Comparison of ENCODE assay signal across 8 cellular contexts in genomic region chr11:69643646-69644045, GRCh38.
DNase-seq lines count a peak whose midpoint lies in the region; ATAC-seq and TF ChIP-seq lines count a peak whose summit lies in the region.

No MANE protein-coding gene starts in this region.

- no peaks in the 10 kb centered on the region for H3K36me3 Mint-ChIP-seq in activated naive CD4-positive, alpha-beta T cell treated with anti-CD3 and anti-CD28 coated beads, Interleukin-2, amount 50 U/mL, for 24 hours

- H3K4me1 Mint-ChIP-seq in activated naive CD4-positive, alpha-beta T cell treated with anti-CD3 and anti-CD28 coated beads, Interleukin-2, amount 50 U/mL, for 24 hours: peaks cover 20% of the 10 kb centered on the region

- H3K36me3 ChIP-seq in adipocyte (ENCODE audit: control insufficient read depth, insufficient read depth, low read length, severe bottlenecking): peaks cover 39% of the 10 kb centered on the region
- peaks cover 0 to 35% (median 19%) of the 10 kb centered on the region in 3 donors for H3K36me3 ChIP-seq in tibial artery

- H3K27me3 ChIP-seq in adipocyte (replicated peaks; ENCODE audit: control insufficient read depth, insufficient read depth, low read length) (no peaks in the 10 kb centered on the region), tibial artery (no peaks in the 10 kb centered on the region)

- no peak for DNase-seq in activated naive CD4-positive, alpha-beta T cell treated with Interleukin-2 at 50 U/mL for 16 hours
- peak; percentile 25 for DNase-seq in adipocyte (ENCODE audit: low read depth)
- DNase-seq in kidney tubule cell (ENCODE audit: low spot score): peak; percentile 28
- DNase-seq in tibial artery: no peak
- no peak for DNase-seq in stimulated activated naive CD4-positive, alpha-beta T cell treated with Interleukin-2 at 50 U/mL for 16 hours (lab: John Stamatoyannopoulos, UW)

- ATAC-seq in GM18867 (IDR thresholded peaks at IDR 0.05; ENCODE audit: unreplicated experiment): no peak
- ATAC-seq in HG03354 (IDR thresholded peaks at IDR 0.05; ENCODE audit: poor library complexity, severe bottlenecking, unreplicated experiment): no peak

- peak overlapping the region; percentile 74 for H3K4me3 Mint-ChIP-seq in activated naive CD4-positive, alpha-beta T cell treated with anti-CD3 and anti-CD28 coated beads, Interleukin-2, amount 50 U/mL, for 24 hours

- peak overlapping the region; percentile 74 for H3K27ac Mint-ChIP-seq in activated naive CD4-positive, alpha-beta T cell treated with anti-CD3 and anti-CD28 coated beads, Interleukin-2, amount 50 U/mL, for 24 hours

- H3K4me1 ChIP-seq in adipocyte (ENCODE audit: control insufficient read depth, insufficient read depth, low read length) (peaks cover 28% of the 10 kb centered on the region), tibial artery (peaks cover 4 to 56% (median 38%) of the 10 kb centered on the region in 4 donors)

- H3K9me3 Mint-ChIP-seq in activated naive CD4-positive, alpha-beta T cell treated with anti-CD3 and anti-CD28 coated beads, Interleukin-2, amount 50 U/mL, for 24 hours: no peaks in the 10 kb centered on the region

- intact Hi-C loops in tibial artery (cut with DNase I; ENCODE audit: low total_unique reads): loop anchor here (1.0 to 10.0 kb wide), 4 partner anchors 346 to 839 kb away; partner anchors contain the start of gene CPT1A

- H3K27me3 Mint-ChIP-seq in activated naive CD4-positive, alpha-beta T cell treated with anti-CD3 and anti-CD28 coated beads, Interleukin-2, amount 50 U/mL, for 24 hours: peaks cover 4% of the 10 kb centered on the region

- H3K9me3 ChIP-seq in adipocyte (ENCODE audit: control insufficient read depth, low read length) (no peaks in the 10 kb centered on the region), tibial artery (no peaks in the 10 kb centered on the region)

- H3K4me3 ChIP-seq in adipocyte (ENCODE audit: low read length): peak overlapping the region; percentile 99
- H3K4me3 ChIP-seq in tibial artery: peak overlapping the region; percentile 72 to 91

- H3K27ac ChIP-seq in tibial artery: peak overlapping the region; percentile 96

- no peak for TF ChIP-seq CTCF in tibial artery (IDR thresholded peaks at IDR 0.05)

- H3K9ac ChIP-seq in adipocyte (ENCODE audit: low read length): peak overlapping the region; percentile 93

Comparison
In these comparisons a context has a peak if more than half of its experiments do, and no peak if none do; other contexts are left out.
1. DNase-seq: peak in adipocyte (single experiment) and kidney tubule cell (single experiment); none in activated naive CD4-positive, alpha-beta T cell treated with Interleukin-2 at 50 U/mL for 16 hours (single experiment), tibial artery (0 of 2) and stimulated activated naive CD4-positive, alpha-beta T cell treated with Interleukin-2 at 50 U/mL for 16 hours (single experiment).